ENCODE assay signal across 13 cellular contexts in the genomic region with DNA sequence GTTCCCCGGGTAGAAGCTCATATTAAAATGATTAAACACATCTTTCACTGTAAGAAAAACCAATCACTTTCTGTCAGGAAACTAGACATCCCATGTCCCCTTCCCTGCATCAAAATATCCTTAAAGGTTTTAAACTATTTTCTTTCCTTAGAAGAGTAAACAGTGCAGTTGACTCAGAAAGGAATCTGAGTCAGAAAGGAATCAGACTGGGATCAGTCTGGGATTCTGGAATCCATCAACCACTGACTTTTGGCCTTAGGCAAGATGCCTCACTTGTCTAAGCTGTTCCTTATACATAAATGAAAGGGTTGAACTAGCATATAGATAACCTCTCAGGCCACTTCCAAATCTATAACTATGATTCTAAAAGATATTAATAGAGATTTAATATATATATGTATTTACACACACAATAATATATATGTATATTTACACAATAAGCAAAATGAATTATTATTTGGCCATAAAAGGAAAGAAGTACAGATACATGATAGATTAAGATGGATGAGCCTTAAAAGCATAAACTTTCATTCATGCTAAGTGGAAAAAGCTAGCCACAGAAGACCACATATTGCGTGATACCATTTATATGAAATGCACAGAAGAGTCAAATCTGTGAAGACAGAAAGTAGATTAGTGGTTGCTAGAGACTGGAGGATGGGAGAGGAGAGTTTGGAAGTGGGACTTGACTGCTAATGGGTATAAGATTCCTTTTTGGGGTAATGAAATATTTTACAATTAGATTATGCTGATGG.
A peak's percentile ranks its signal among the peaks of the same experiment; 100 is the strongest.
DNase-seq lines count a peak whose midpoint lies in the region; ATAC-seq and TF ChIP-seq lines count a peak whose summit lies in the region.
"Had no signal": no experiment of that assay in that cellular context is flagged by ENCODE, and none has a peak within 500 bp of the region (broad histone marks: within the 10 kb centered on the region; RNA-seq: fewer than 3 reads in every experiment).

No MANE protein-coding gene starts in this region.

- H4K8ac ChIP-seq in mesenchymal stem cell (ENCODE audit: low read length) = no peak overlapping the region

- peaks cover 8% of the 10 kb centered on the region for H3K36me3 Mint-ChIP-seq in chondrocyte (ENCODE audit: low read depth)
- peaks cover 13% of the 10 kb centered on the region for H3K36me3 Mint-ChIP-seq in stimulated activated memory B cell treated with anti-CD40 and anti-IgM and Interleukin-4, amounts not matched to agents 10 μg/mL and 1 μg/mL and 100 μg/mL, for 72 hours

- H3K4me1 Mint-ChIP-seq in chondrocyte (ENCODE audit: low read depth) = peaks cover 36% of the 10 kb centered on the region
- peaks cover 14% of the 10 kb centered on the region for H3K4me1 Mint-ChIP-seq in stimulated activated memory B cell treated with anti-CD40 and anti-IgM and Interleukin-4, amounts not matched to agents 10 μg/mL and 1 μg/mL and 100 μg/mL, for 72 hours

- no peak overlapping the region for H2AFZ ChIP-seq in mesenchymal stem cell (ENCODE audit: low read depth, low read length)
- H2AFZ ChIP-seq: parathyroid adenoma had no signal

- WGBS in mesenchymal stem cell = 47% methylated on average over 1 of the region's 2 CpGs
- WGBS in right lobe of liver (ENCODE audit: insufficient coverage, low coverage, low lambda C conversion rate, missing lambda C conversion rate) = 73% methylated on average over 2 of the region's 2 CpGs

- no peak overlapping the region for H3K4ac ChIP-seq in mesenchymal stem cell (ENCODE audit: low read depth in 1 of 2, low read length in 2 of 2)

- no peak overlapping the region for H3K23ac ChIP-seq in mesenchymal stem cell (ENCODE audit: low read length in 2 of 2)

- no peak overlapping the region for H2BK15ac ChIP-seq in mesenchymal stem cell (ENCODE audit: low read depth, poor library complexity, severe bottlenecking)

- H2BK120ac ChIP-seq in mesenchymal stem cell (ENCODE audit: low read depth, low read length) = no peak overlapping the region

- TF ChIP-seq POLR2A in right lobe of liver (IDR thresholded peaks at IDR 0.05) = no peak

- no peaks in the 10 kb centered on the region for H3K27me3 Mint-ChIP-seq in chondrocyte (ENCODE audit: low read depth)
- no peaks in the 10 kb centered on the region for H3K27me3 Mint-ChIP-seq in stimulated activated memory B cell treated with anti-CD40 and anti-IgM and Interleukin-4, amounts not matched to agents 10 μg/mL and 1 μg/mL and 100 μg/mL, for 72 hours

- H3K9me3 Mint-ChIP-seq in chondrocyte (ENCODE audit: low read depth) = peaks cover 10% of the 10 kb centered on the region
- peaks cover 8% of the 10 kb centered on the region for H3K9me3 Mint-ChIP-seq in stimulated activated memory B cell treated with anti-CD40 and anti-IgM and Interleukin-4, amounts not matched to agents 10 μg/mL and 1 μg/mL and 100 μg/mL, for 72 hours
- H3K9me3 Mint-ChIP-seq: CD4-positive, alpha-beta T cell had no signal

- no peaks in the 10 kb centered on the region for H3K36me3 ChIP-seq in BE2C
- H3K36me3 ChIP-seq in mesenchymal stem cell (ENCODE audit: control insufficient read depth in 1 of 2, insufficient read depth in 2 of 2, low read depth in 1 of 2, low read length in 2 of 2) = no peaks in the 10 kb centered on the region
- H3K36me3 ChIP-seq in right lobe of liver = no peaks in the 10 kb centered on the region
- H3K36me3 ChIP-seq: adrenal gland, suprapubic skin had no signal

- H3K4me2 ChIP-seq in mesenchymal stem cell (ENCODE audit: low read length, poor library complexity, severe bottlenecking) = no peak overlapping the region

- H3K27ac ChIP-seq in mesenchymal stem cell (ENCODE audit: low read length, poor library complexity, severe bottlenecking) (no peak overlapping the region), right lobe of liver (no peak overlapping the region)
- H3K27ac ChIP-seq: adrenal gland, parathyroid adenoma, suprapubic skin had no signal

- peak; percentile 19 for DNase-seq in BE2C
- DNase-seq in M059J (ENCODE audit: low read depth) = peak; percentile 85
- DNase-seq in chondrocyte (ENCODE audit: low spot score) = no peak
- peak; percentile 91 for DNase-seq in mesenchymal stem cell
- no peak for DNase-seq in activated CD8-positive, alpha-beta memory T cell treated with anti-CD3 and anti-CD28 coated beads for 24 hours
- DNase-seq in right lobe of liver = no peak
- DNase-seq: adrenal gland; CD4-positive, alpha-beta T cell; T1000 had no signal

- H2AK5ac ChIP-seq in mesenchymal stem cell (ENCODE audit: low read length, severe bottlenecking) = no peak overlapping the region

- no peak overlapping the region for H3K14ac ChIP-seq in mesenchymal stem cell (ENCODE audit: low read length in 2 of 2)

- H3K27ac Mint-ChIP-seq in chondrocyte (ENCODE audit: unreplicated experiment) = peak overlapping the region; percentile 68
- H3K27ac Mint-ChIP-seq in stimulated activated memory B cell treated with anti-CD40 and anti-IgM and Interleukin-4, amounts not matched to agents 10 μg/mL and 1 μg/mL and 100 μg/mL, for 72 hours = no peak overlapping the region
- H3K27ac Mint-ChIP-seq: CD4-positive, alpha-beta T cell had no signal

- H2BK12ac ChIP-seq in mesenchymal stem cell (ENCODE audit: low read length in 2 of 2) = no peak overlapping the region

- ATAC-seq in stimulated activated memory B cell treated with anti-CD40 and anti-IgM and Interleukin-4, amounts not matched to agents 10 μg/mL and 1 μg/mL and 100 μg/mL, for 72 hours = no peak
- no peak for ATAC-seq in HG03571 (IDR thresholded peaks at IDR 0.05; ENCODE audit: unreplicated experiment)
- ATAC-seq in right lobe of liver = no peak

- no peak overlapping the region for H2BK5ac ChIP-seq in mesenchymal stem cell (ENCODE audit: low read depth, low read length, poor library complexity, severe bottlenecking)

- intact Hi-C loops in right lobe of liver (cut with DNase I) = no loop called here

- no peak overlapping the region for H4K91ac ChIP-seq in mesenchymal stem cell (ENCODE audit: low read length)

- TF ChIP-seq CTCF in BE2C (IDR thresholded peaks at IDR 0.05; ENCODE audit: low read depth, low read length) = no peak
- no peak for TF ChIP-seq CTCF in chondrocyte (IDR thresholded peaks at IDR 0.05)
- no peak for TF ChIP-seq CTCF in right lobe of liver (IDR thresholded peaks at IDR 0.05)

- peak overlapping the region; percentile 60 for H3K9ac ChIP-seq in mesenchymal stem cell (ENCODE audit: low read length)
- H3K9ac ChIP-seq: parathyroid adenoma had no signal

- H3K9me3 ChIP-seq in BE2C = no peaks in the 10 kb centered on the region
- no peaks in the 10 kb centered on the region for H3K9me3 ChIP-seq in mesenchymal stem cell (ENCODE audit: control insufficient read depth, low read length)
- no peaks in the 10 kb centered on the region for H3K9me3 ChIP-seq in right lobe of liver
- H3K9me3 ChIP-seq: suprapubic skin had no signal

- no peaks in the 10 kb centered on the region for H3K79me1 ChIP-seq in mesenchymal stem cell (replicated peaks; ENCODE audit: low read length, poor library complexity, severe bottlenecking)

- H3K4me1 ChIP-seq in BE2C = no peaks in the 10 kb centered on the region; the same call in none of the 2 replicates
- H3K4me1 ChIP-seq in mesenchymal stem cell (ENCODE audit: control insufficient read depth, insufficient read depth, low read depth, low read length) = no peaks in the 10 kb centered on the region
- H3K4me1 ChIP-seq in right lobe of liver = peaks cover 0 to 2% (median 0%) of the 10 kb centered on the region in 4 donors
- H3K4me1 ChIP-seq: adrenal gland had no signal

- H3K4me3 ChIP-seq in BE2C (ENCODE audit: low read depth, low read length) (no peak overlapping the region), mesenchymal stem cell (ENCODE audit: insufficient read depth in 1 of 2, low read depth in 1 of 2, low read length in 2 of 2) (peak overlapping the region in 1 of 2 experiments; percentile 15), right lobe of liver (no peak overlapping the region)
- H3K4me3 ChIP-seq: adrenal gland, suprapubic skin had no signal

- no peak overlapping the region for H3K18ac ChIP-seq in mesenchymal stem cell (ENCODE audit: low read depth in 1 of 2, low read length in 2 of 2)

- no peak overlapping the region for H3K4me3 Mint-ChIP-seq in chondrocyte (ENCODE audit: unreplicated experiment)
- H3K4me3 Mint-ChIP-seq in stimulated activated memory B cell treated with anti-CD40 and anti-IgM and Interleukin-4, amounts not matched to agents 10 μg/mL and 1 μg/mL and 100 μg/mL, for 72 hours = no peak overlapping the region
- H3K4me3 Mint-ChIP-seq: CD4-positive, alpha-beta T cell had no signal

- H3K27me3 ChIP-seq in BE2C = peaks cover 17% of the 10 kb centered on the region
- H3K27me3 ChIP-seq in mesenchymal stem cell (ENCODE audit: control insufficient read depth in 1 of 2, insufficient read depth in 1 of 2, low read length in 2 of 2) = no peaks in the 10 kb centered on the region
- no peaks in the 10 kb centered on the region for H3K27me3 ChIP-seq in right lobe of liver
- H3K27me3 ChIP-seq: adrenal gland, suprapubic skin had no signal

Comparison
In these comparisons a context has a peak if more than half of its experiments do, and no peak if none do; other contexts are left out.
1. DNase-seq: peak in BE2C (single experiment), M059J (single experiment) and mesenchymal stem cell (single experiment); none in chondrocyte (single experiment), activated CD8-positive, alpha-beta memory T cell treated with anti-CD3 and anti-CD28 coated beads for 24 hours (single experiment) and right lobe of liver (0 of 3).